Comparison of ENCODE assay signal across 22 cellular contexts in genomic region chr1:109152196-109152595, GRCh38. TPM values are rescaled to one million over a fixed set of nuclear protein-coding genes. Genes with fewer than 3 reads are reported as not detected.
A peak's percentile ranks its signal among the peaks of the same experiment; 100 is the strongest.
DNase-seq lines count a peak whose midpoint lies in the region; ATAC-seq, FAIRE-seq and TF ChIP-seq lines count a peak whose summit lies in the region.
"Had no signal": no experiment of that assay in that cellular context is flagged by ENCODE, and none has a peak within 500 bp of the region (broad histone marks: within the 10 kb centered on the region; RNA-seq: fewer than 3 reads in every experiment).

No MANE protein-coding gene starts in this region.

- no peak overlapping the region for H3K4me2 ChIP-seq in IMR-90 (ENCODE audit: low read depth, low read length)
- H3K4me2 ChIP-seq in mesenchymal stem cell (ENCODE audit: low read length, poor library complexity, severe bottlenecking) = no peak overlapping the region
- H3K4me2 ChIP-seq: GM23338 had no signal

- H3K4me3 ChIP-seq in IMR-90 (ENCODE audit: insufficient read depth, low read depth, low read length) (no peak overlapping the region), mesenchymal stem cell (ENCODE audit: insufficient read depth in 1 of 2, low read depth in 1 of 2, low read length in 2 of 2) (no peak overlapping the region), small intestine (ENCODE audit: low read depth in 1 of 2, low read length in 2 of 2) (no peak overlapping the region)
- H3K4me3 ChIP-seq: GM23338 had no signal

- DNase-seq in IMR-90 (no peak), mesenchymal stem cell (no peak), small intestine (peak; percentile 36), GM20000 (ENCODE audit: low spot score) (no peak), NCI-H1105 (lab: John Stamatoyannopoulos, UW) (no peak), NCI-H2107 (lab: John Stamatoyannopoulos, UW) (no peak)
- DNase-seq: CD4-positive, alpha-beta T cell; GF-D8; MM.1S; NCI-H1092 treated with DMSO at 0.1 percent for 48 hours; NCI-H1694; NCI-H2227 treated with DMSO at 0.1 percent for 48 hours; NCI-H524 treated with DMSO at 0.1 percent for 48 hours; SHP77 had no signal

- H4K8ac ChIP-seq in IMR-90 (ENCODE audit: low read depth in 2 of 2, low read length in 2 of 2) = no peak overlapping the region; a peak in 1 of 4 replicates
- H4K8ac ChIP-seq in mesenchymal stem cell (ENCODE audit: low read length) = no peak overlapping the region

- intact Hi-C loops in IMR-90 (cut with micrococcal nuclease) = no loop called here

- H2AFZ ChIP-seq in IMR-90 (replicated peaks; ENCODE audit: low read length, poor library complexity) = no peak overlapping the region
- no peak overlapping the region for H2AFZ ChIP-seq in mesenchymal stem cell (ENCODE audit: low read depth, low read length)

- H3K9me3 ChIP-seq in IMR-90 (ENCODE audit: control insufficient read depth, insufficient read depth, low read length) = no peaks in the 10 kb centered on the region
- no peaks in the 10 kb centered on the region for H3K9me3 ChIP-seq in mesenchymal stem cell (ENCODE audit: control insufficient read depth, low read length)
- H3K9me3 ChIP-seq in small intestine (ENCODE audit: control insufficient read depth, low read depth) = no peaks in the 10 kb centered on the region

- no peaks in the 10 kb centered on the region for H4K20me1 ChIP-seq in IMR-90 (ENCODE audit: insufficient read depth, low read length)

- H4K5ac ChIP-seq in IMR-90 (ENCODE audit: low read depth, low read length) = no peak overlapping the region

- ATAC-seq in IMR-90 (ENCODE audit: low read depth) (no peak), HG03045 (IDR thresholded peaks at IDR 0.05; ENCODE audit: unreplicated experiment) (no peak)

- CTCF ChIA-PET in IMR-90 (lab: Yijun Ruan, JAX) = interaction anchor here (0.6 kb wide), 1 partner anchor 177 kb away, joined by 3 read pairs; no protein-coding TSS in a partner anchor

- TF ChIP-seq POLR2A in IMR-90 (IDR thresholded peaks at IDR 0.05; ENCODE audit: low read depth, low read length) = no peak

- BruUV-seq in IMR-90 (replicated peaks; lab: Mats Ljungman, UMichigan) = no TSS peak

- H2AK9ac ChIP-seq in IMR-90 (replicated peaks; ENCODE audit: low read depth, low read length, poor library complexity) = peak overlapping the region; percentile 8

- H2AK5ac ChIP-seq in IMR-90 (ENCODE audit: low read depth, low read length) (no peak overlapping the region), mesenchymal stem cell (ENCODE audit: low read length, severe bottlenecking) (peak overlapping the region; percentile 44)

- H3K9me1 ChIP-seq in IMR-90 (ENCODE audit: insufficient read depth, low read length) = peaks cover 2% of the 10 kb centered on the region; the same call in 1 of the 2 replicates

- no peaks in the 10 kb centered on the region for H3K36me3 ChIP-seq in IMR-90 (ENCODE audit: control insufficient read depth, insufficient read depth, low read length)
- H3K36me3 ChIP-seq in mesenchymal stem cell (ENCODE audit: control insufficient read depth in 1 of 2, insufficient read depth in 2 of 2, low read depth in 1 of 2, low read length in 2 of 2) = no peaks in the 10 kb centered on the region
- H3K36me3 ChIP-seq in small intestine (ENCODE audit: control insufficient read depth in 2 of 2, insufficient read depth in 2 of 2, low read length in 2 of 2) = no peaks in the 10 kb centered on the region

- H3K14ac ChIP-seq in IMR-90 (replicated peaks; ENCODE audit: low read depth, low read length) = no peak overlapping the region
- H3K14ac ChIP-seq in mesenchymal stem cell (ENCODE audit: low read length in 2 of 2) = no peak overlapping the region

- no peak for TF ChIP-seq RAD21 in IMR-90 (IDR thresholded peaks at IDR 0.05; ENCODE audit: low read length)

- H3K9ac ChIP-seq in IMR-90 (ENCODE audit: low read depth, low read length) = no peak overlapping the region
- no peak overlapping the region for H3K9ac ChIP-seq in mesenchymal stem cell (ENCODE audit: low read length)

- H4K91ac ChIP-seq in IMR-90 (ENCODE audit: insufficient read depth, low read depth, low read length) (no peak overlapping the region), mesenchymal stem cell (ENCODE audit: low read length) (no peak overlapping the region)

- H2BK5ac ChIP-seq in IMR-90 (ENCODE audit: low read depth, low read length, poor library complexity, severe bottlenecking) (no peak overlapping the region), mesenchymal stem cell (ENCODE audit: low read depth, low read length, poor library complexity, severe bottlenecking) (no peak overlapping the region)

- dilution Hi-C loops in IMR-90 (cut with HindIII; ENCODE audit: low sequenced_read_pairs, unreplicated experiment) = no loop called here

- no peak overlapping the region for H2BK15ac ChIP-seq in IMR-90 (ENCODE audit: low read depth, low read length)
- H2BK15ac ChIP-seq in mesenchymal stem cell (ENCODE audit: low read depth, poor library complexity, severe bottlenecking) = no peak overlapping the region

- peak overlapping the region in 1 of 2 experiments; percentile 42 for H2BK12ac ChIP-seq in mesenchymal stem cell (ENCODE audit: low read length in 2 of 2)

- no peak for FAIRE-seq in small intestine (lab: Jason Lieb, UNC)
- FAIRE-seq: D721Med, GM12891, GM18507, HepG2, RCC 7860 had no signal

- H3K18ac ChIP-seq in IMR-90 (ENCODE audit: low read depth, low read length) (no peak overlapping the region), mesenchymal stem cell (ENCODE audit: low read depth in 1 of 2, low read length in 2 of 2) (no peak overlapping the region)

- no peak for TF ChIP-seq CTCF in IMR-90 (conservative IDR thresholded peaks at IDR 0.05; ENCODE audit: low read depth, low read length)
- TF ChIP-seq CTCF in VCaP (conservative IDR thresholded peaks at IDR 0.05) = no peak
- no peak for TF ChIP-seq CTCF in GM20000 (IDR thresholded peaks at IDR 0.05; ENCODE audit: extremely low read depth, missing control alignments)

- no peak overlapping the region for H2BK120ac ChIP-seq in IMR-90 (ENCODE audit: low read depth, low read length)
- H2BK120ac ChIP-seq in mesenchymal stem cell (ENCODE audit: low read depth, low read length) = no peak overlapping the region

- H3K4ac ChIP-seq in IMR-90 (ENCODE audit: low read depth, low read length) = no peak overlapping the region
- peak overlapping the region in 1 of 2 experiments; percentile 57 for H3K4ac ChIP-seq in mesenchymal stem cell (ENCODE audit: low read depth in 1 of 2, low read length in 2 of 2)

- H3K56ac ChIP-seq in IMR-90 (ENCODE audit: extremely low read depth, insufficient read depth, low read length) = no peak overlapping the region

- H2BK20ac ChIP-seq in IMR-90 (ENCODE audit: low read depth, low read length) = no peak overlapping the region

- in situ Hi-C loops in IMR-90 (cut with MboI; ENCODE audit: low sequenced_read_pairs) = no loop called here

- H3K79me1 ChIP-seq in IMR-90 (ENCODE audit: low read depth in 1 of 2, low read length in 2 of 2) = no peaks in the 10 kb centered on the region
- no peaks in the 10 kb centered on the region for H3K79me1 ChIP-seq in mesenchymal stem cell (replicated peaks; ENCODE audit: low read length, poor library complexity, severe bottlenecking)

- H3K27ac ChIP-seq in IMR-90 (ENCODE audit: insufficient read depth, low read length) (no peak overlapping the region), VCaP (peak overlapping the region; percentile 98), mesenchymal stem cell (ENCODE audit: low read length, poor library complexity, severe bottlenecking) (peak overlapping the region; percentile 15), small intestine (ENCODE audit: low read depth in 1 of 2, low read length in 1 of 2) (peak overlapping the region; percentile 30 to 36)

- H3K27me3 ChIP-seq in IMR-90 (ENCODE audit: control insufficient read depth, insufficient read depth, low read length) = no peaks in the 10 kb centered on the region
- no peaks in the 10 kb centered on the region for H3K27me3 ChIP-seq in mesenchymal stem cell (ENCODE audit: control insufficient read depth in 1 of 2, insufficient read depth in 1 of 2, low read length in 2 of 2)
- H3K27me3 ChIP-seq in small intestine (ENCODE audit: control insufficient read depth in 2 of 2, insufficient read depth in 2 of 2, low read length in 2 of 2) = no peaks in the 10 kb centered on the region

- no peak overlapping the region for H3K23ac ChIP-seq in IMR-90 (ENCODE audit: low read depth, low read length)
- no peak overlapping the region for H3K23ac ChIP-seq in mesenchymal stem cell (ENCODE audit: low read length in 2 of 2)

- POLR2A ChIA-PET in IMR-90 (lab: Charles Lee; ENCODE audit: unreplicated experiment) = no interaction called here

- H3K4me1 ChIP-seq in IMR-90 (ENCODE audit: control insufficient read depth, insufficient read depth, low read length) = peaks cover 3% of the 10 kb centered on the region
- H3K4me1 ChIP-seq in mesenchymal stem cell (ENCODE audit: control insufficient read depth, insufficient read depth, low read depth, low read length) = peaks cover 17% of the 10 kb centered on the region
- H3K4me1 ChIP-seq in small intestine (ENCODE audit: control insufficient read depth in 2 of 2, insufficient read depth in 1 of 2, low read depth in 1 of 2, low read length in 1 of 2) = peaks cover 2% of the 10 kb centered on the region in 2 donors

TF ChIP-seq in IMR-90, 13 proteins besides CTCF, POLR2A, EP300 and RAD21 (continues in another document):
- no peak for TF ChIP-seq ELK1 (IDR thresholded peaks at IDR 0.05; ENCODE audit: borderline replicate concordance, low read depth, low read length)
- TF ChIP-seq MAZ (IDR thresholded peaks at IDR 0.05; ENCODE audit: borderline replicate concordance, low read depth, low read length) = no peak
- no peak for TF ChIP-seq RCOR1 (IDR thresholded peaks at IDR 0.05; ENCODE audit: insufficient replicate concordance, low read length)
- TF ChIP-seq NFE2L2 (IDR thresholded peaks at IDR 0.05; ENCODE audit: low read depth, low read length) = no peak
- no peak for TF ChIP-seq CHD1 (IDR thresholded peaks at IDR 0.05; ENCODE audit: low read depth, low read length)
- no peak for TF ChIP-seq BHLHE40 (IDR thresholded peaks at IDR 0.05; ENCODE audit: low read depth, low read length)
- no peak for TF ChIP-seq MXI1 (IDR thresholded peaks at IDR 0.05; ENCODE audit: borderline replicate concordance, low read depth, low read length)

RNA-seq across cellular contexts. Expression of gene ELAPOR1, which starts 38.3 kb away (rescaled TPM):
- total RNA-seq in IMR-90 (2012; rRNA removed) = 0.28 and 0.54 TPM in 2 replicates
- polyA plus RNA-seq in IMR-90 (2012; rRNA removed) = 1.6 and 1.7 TPM in 2 replicates
- polyA plus RNA-seq in IMR-90 (2012; cell fraction: cytosol; rRNA removed) = 0.73 and 0.91 TPM in 2 replicates
- polyA plus RNA-seq in IMR-90 (2012; cell fraction: nucleus; rRNA removed; ENCODE audit: low replicate concordance) = 1.6 and 2.2 TPM in 2 replicates
- 0.35 TPM for polyA plus RNA-seq in mesenchymal stem cell (2013, experiment 1 of 2)
- 0.42 TPM for polyA plus RNA-seq in mesenchymal stem cell (2013, experiment 2 of 2)
- polyA plus RNA-seq in small intestine = 10 to 100 TPM in 1 of 3 donors, 1 to 10 TPM in 2; 3.8 to 75.3 (median 5.9) TPM
